ENCODE assay signal across 22 cellular contexts in the genomic region with DNA sequence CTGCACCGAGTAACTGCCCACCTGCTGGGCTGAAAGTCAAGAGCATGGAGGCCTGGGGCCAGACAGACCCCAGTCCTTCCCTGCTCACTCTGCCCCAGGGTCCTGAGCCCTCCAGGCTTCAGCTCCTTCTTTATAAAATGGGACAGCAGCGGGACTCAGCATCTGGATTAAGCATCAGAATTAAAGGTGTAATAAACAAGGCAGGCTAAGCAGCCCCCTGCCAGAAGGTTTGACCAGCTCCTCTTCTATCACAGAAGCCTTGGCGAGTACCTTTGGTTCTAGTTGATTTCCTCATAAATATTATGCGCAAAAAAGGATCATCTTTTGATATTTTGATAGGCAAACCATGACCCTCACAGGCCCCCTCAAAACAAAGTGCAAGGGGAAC. TPM values are rescaled to one million over a fixed set of nuclear protein-coding genes. Genes with fewer than 3 reads are reported as not detected.
"Had no signal": no experiment of that assay in that cellular context is flagged by ENCODE, and none has a peak within 500 bp of the region (broad histone marks: within the 10 kb centered on the region; RNA-seq: fewer than 3 reads in every experiment).

No MANE protein-coding gene starts in this region.

- H3K27ac ChIP-seq: SJSA1, SK-N-MC had no signal

- H3K36me3 ChIP-seq: SJSA1 had no signal

- H3K4me1 ChIP-seq: SJSA1 had no signal

- DNase-seq: Karpas-422, MM.1S, NCI-H1092 treated with DMSO at 0.1 percent for 48 hours, NCI-H1436, NCI-H187, NCI-H2029, NCI-H2081 treated with DMSO at 0.1 percent for 48 hours, NCI-H2227 treated with DMSO at 0.1 percent for 48 hours, NCI-H446, NCI-H510A, NCI-H524 treated with DMSO at 0.1 percent for 48 hours, NCI-H69, NCI-H774, Right ventricle myocardium superior, RPMI8226, SIG-M5, SW 1271, T-cell had no signal

- H3K9me3 Mint-ChIP-seq: T-cell had no signal

- H3K4me3 Mint-ChIP-seq: T-cell had no signal

- H3K4me3 ChIP-seq: SJSA1, SK-N-MC had no signal

- H3K27ac Mint-ChIP-seq: T-cell had no signal

- H3K36me3 Mint-ChIP-seq: T-cell had no signal

- H3K9me3 ChIP-seq: SJSA1 had no signal

RNA-seq across cellular contexts. Expression of a gene that starts 5.3 kb away (rescaled TPM):
- total RNA-seq: HT-29, M059J, Right ventricle myocardium superior had no signal
